1 cellular context compared by ENCODE assay signal in the genomic region with DNA sequence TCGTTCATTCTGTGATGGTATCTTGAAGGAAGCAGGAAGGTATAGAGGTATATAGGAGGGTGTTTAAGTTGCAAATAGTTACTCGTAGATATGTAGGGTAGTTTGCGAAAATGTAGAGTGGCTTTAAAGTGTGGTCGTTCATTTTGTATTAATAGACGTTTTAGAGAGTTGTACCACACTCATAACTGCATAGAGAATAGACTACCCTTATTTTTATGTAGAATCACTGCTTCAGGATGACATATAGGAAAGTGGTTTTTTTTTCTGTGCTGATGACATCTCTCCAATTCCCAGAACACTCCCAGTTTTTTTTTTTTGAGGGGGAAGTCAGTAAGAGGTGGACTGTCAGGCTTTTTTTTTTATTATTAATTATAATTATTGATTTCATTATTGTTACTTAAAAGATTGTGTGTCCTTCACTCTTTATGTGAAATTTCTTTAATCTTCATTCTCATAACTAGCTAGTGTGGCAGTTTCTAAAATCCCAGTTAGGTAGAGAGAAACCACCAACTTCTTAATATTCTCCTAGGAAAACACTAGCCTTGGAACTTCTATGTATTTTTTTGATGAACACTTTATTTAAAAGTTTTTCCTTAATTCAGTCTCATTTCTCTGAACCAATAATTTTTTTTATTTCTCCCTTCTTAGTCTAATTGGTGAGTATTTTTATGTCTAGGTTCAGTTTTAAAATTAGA.
TF ChIP-seq lines count a peak whose summit lies in the region.

No MANE protein-coding gene starts in this region.

TF ChIP-seq in H1, 55 proteins besides CTCF, POLR2A, EP300 and RAD21:
- TF ChIP-seq EZH2 (IDR thresholded peaks at IDR 0.05; ENCODE audit: low read depth, low read length, severe bottlenecking) (no peak), SP4 (IDR thresholded peaks at IDR 0.05; ENCODE audit: low read length) (no peak), SP2 (IDR thresholded peaks at IDR 0.05; ENCODE audit: low read length) (no peak), MAFK (IDR thresholded peaks at IDR 0.05; ENCODE audit: low read depth, low read length) (no peak), CTBP2 (IDR thresholded peaks at IDR 0.05; ENCODE audit: borderline replicate concordance, insufficient read depth, insufficient read length, low read length) (no peak), SP1 (IDR thresholded peaks at IDR 0.05; ENCODE audit: low read depth, low read length) (no peak), TCF12 (IDR thresholded peaks at IDR 0.05; ENCODE audit: low read depth, low read length) (no peak), KDM1A (IDR thresholded peaks at IDR 0.05; ENCODE audit: borderline replicate concordance, low read length) (no peak), BRCA1 (IDR thresholded peaks at IDR 0.05; ENCODE audit: low read depth, low read length) (no peak), HDAC6 (IDR thresholded peaks at IDR 0.05; ENCODE audit: low read depth, low read length) (no peak), RXRA (IDR thresholded peaks at IDR 0.05; ENCODE audit: insufficient read depth, low read depth, low read length) (no peak), CHD2 (IDR thresholded peaks at IDR 0.05; ENCODE audit: low read length) (no peak), RFX5 (IDR thresholded peaks at IDR 0.05; ENCODE audit: borderline replicate concordance, low read depth, low read length) (no peak)
- TF ChIP-seq, protein P1, sequence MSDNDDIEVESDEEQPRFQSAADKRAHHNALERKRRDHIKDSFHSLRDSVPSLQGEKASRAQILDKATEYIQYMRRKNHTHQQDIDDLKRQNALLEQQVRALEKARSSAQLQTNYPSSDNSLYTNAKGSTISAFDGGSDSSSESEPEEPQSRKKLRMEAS (IDR thresholded peaks at IDR 0.05): no peak
- TF ChIP-seq, protein P2, sequence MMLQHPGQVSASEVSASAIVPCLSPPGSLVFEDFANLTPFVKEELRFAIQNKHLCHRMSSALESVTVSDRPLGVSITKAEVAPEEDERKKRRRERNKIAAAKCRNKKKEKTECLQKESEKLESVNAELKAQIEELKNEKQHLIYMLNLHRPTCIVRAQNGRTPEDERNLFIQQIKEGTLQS (IDR thresholded peaks at IDR 0.05; ENCODE audit: insufficient read depth, low read depth, low read length): no peak
TF ChIP-seq in H1: peak in this region for 0.
